ENCODE assay signal across 1 cellular context in genomic region chr19:5306531-5306930, GRCh38.
TF ChIP-seq lines count a peak whose summit lies in the region.

No MANE protein-coding gene starts in this region.

TF ChIP-seq in IMR-90, 13 proteins besides CTCF, POLR2A, EP300 and RAD21:
- TF ChIP-seq RCOR1 (IDR thresholded peaks at IDR 0.05; ENCODE audit: insufficient replicate concordance, low read length): no peak
- TF ChIP-seq CEBPB (IDR thresholded peaks at IDR 0.05; ENCODE audit: low read depth, low read length): no peak
- no peak for TF ChIP-seq RFX5 (IDR thresholded peaks at IDR 0.05; ENCODE audit: low read depth, low read length)
- TF ChIP-seq, protein P1, sequence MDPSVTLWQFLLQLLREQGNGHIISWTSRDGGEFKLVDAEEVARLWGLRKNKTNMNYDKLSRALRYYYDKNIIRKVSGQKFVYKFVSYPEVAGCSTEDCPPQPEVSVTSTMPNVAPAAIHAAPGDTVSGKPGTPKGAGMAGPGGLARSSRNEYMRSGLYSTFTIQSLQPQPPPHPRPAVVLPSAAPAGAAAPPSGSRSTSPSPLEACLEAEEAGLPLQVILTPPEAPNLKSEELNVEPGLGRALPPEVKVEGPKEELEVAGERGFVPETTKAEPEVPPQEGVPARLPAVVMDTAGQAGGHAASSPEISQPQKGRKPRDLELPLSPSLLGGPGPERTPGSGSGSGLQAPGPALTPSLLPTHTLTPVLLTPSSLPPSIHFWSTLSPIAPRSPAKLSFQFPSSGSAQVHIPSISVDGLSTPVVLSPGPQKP (IDR thresholded peaks at IDR 0.05; ENCODE audit: borderline replicate concordance, low read depth, low read length): no peak
- no peak for TF ChIP-seq BHLHE40 (IDR thresholded peaks at IDR 0.05; ENCODE audit: low read depth, low read length)
- no peak for TF ChIP-seq CHD1 (IDR thresholded peaks at IDR 0.05; ENCODE audit: low read depth, low read length)
- TF ChIP-seq SMC3 (IDR thresholded peaks at IDR 0.05; ENCODE audit: low read depth, low read length): no peak
- TF ChIP-seq MAZ (IDR thresholded peaks at IDR 0.05; ENCODE audit: borderline replicate concordance, low read depth, low read length): no peak
- TF ChIP-seq, protein P2, sequence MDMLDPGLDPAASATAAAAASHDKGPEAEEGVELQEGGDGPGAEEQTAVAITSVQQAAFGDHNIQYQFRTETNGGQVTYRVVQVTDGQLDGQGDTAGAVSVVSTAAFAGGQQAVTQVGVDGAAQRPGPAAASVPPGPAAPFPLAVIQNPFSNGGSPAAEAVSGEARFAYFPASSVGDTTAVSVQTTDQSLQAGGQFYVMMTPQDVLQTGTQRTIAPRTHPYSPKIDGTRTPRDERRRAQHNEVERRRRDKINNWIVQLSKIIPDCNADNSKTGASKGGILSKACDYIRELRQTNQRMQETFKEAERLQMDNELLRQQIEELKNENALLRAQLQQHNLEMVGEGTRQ (IDR thresholded peaks at IDR 0.05; ENCODE audit: low read depth, low read length): no peak
- TF ChIP-seq NFE2L2 (IDR thresholded peaks at IDR 0.05; ENCODE audit: low read depth, low read length): no peak
- no peak for TF ChIP-seq FOS (IDR thresholded peaks at IDR 0.05; ENCODE audit: low read depth, low read length)
- TF ChIP-seq MAFK (IDR thresholded peaks at IDR 0.05; ENCODE audit: low read depth, low read length): no peak
- TF ChIP-seq MXI1 (IDR thresholded peaks at IDR 0.05; ENCODE audit: borderline replicate concordance, low read depth, low read length): no peak
